ENCODE assay signal across 22 cellular contexts in genomic region chr18:55165399-55166125, GRCh38.
A peak's percentile ranks its signal among the peaks of the same experiment; 100 is the strongest.
DNase-seq lines count a peak whose midpoint lies in the region; ATAC-seq, FAIRE-seq and TF ChIP-seq lines count a peak whose summit lies in the region.
"Had no signal": no experiment of that assay in that cellular context is flagged by ENCODE, and none has a peak within 500 bp of the region (broad histone marks: within the 10 kb centered on the region; RNA-seq: fewer than 3 reads in every experiment).

No MANE protein-coding gene starts in this region.

- peaks cover 0 to 2% of the 10 kb centered on the region in 2 experiments; a peak in 1 of 4 replicates for H3K27me3 ChIP-seq in GM12878 (replicated peaks in 1 of 2; ENCODE audit: control insufficient read depth in 2 of 2, insufficient read depth in 2 of 2, low read length in 1 of 2)
- H3K27me3 ChIP-seq in mammary epithelial cell (ENCODE audit: insufficient read depth, low read length): no peaks in the 10 kb centered on the region
- H3K27me3 ChIP-seq: Peyer's patch had no signal

- no peak for TF ChIP-seq CTCF in GM12878 (IDR thresholded peaks at IDR 0.05 in 2 of 3, conservative IDR thresholded peaks at IDR 0.05 in 1 of 3; ENCODE audit: control insufficient read depth in 2 of 3, extremely low read depth in 1 of 3, insufficient read depth in 1 of 3, low read depth in 3 of 3, low read length in 3 of 3)
- TF ChIP-seq CTCF in mammary epithelial cell (conservative IDR thresholded peaks at IDR 0.05 in 1 of 2, IDR thresholded peaks at IDR 0.05 in 1 of 2; ENCODE audit: extremely low read depth in 1 of 2, insufficient read depth in 1 of 2, low read depth in 1 of 2, low read length in 2 of 2): no peak
- no peak for TF ChIP-seq CTCF in omental fat pad (IDR thresholded peaks at IDR 0.05)

- H2AFZ ChIP-seq in GM12878 (ENCODE audit: control insufficient read depth, low read depth, low read length) (no peak overlapping the region), mammary epithelial cell (ENCODE audit: low read depth, low read length) (no peak overlapping the region)

- SMC1A ChIA-PET in GM12878 (lab: Charles Lee; ENCODE audit: uncharacterized antibody, unreplicated experiment): no interaction called here

- TF ChIP-seq RAD21 in GM12878 (IDR thresholded peaks at IDR 0.05; ENCODE audit: insufficient read depth, low read depth, low read length): no peak

- 34% methylated on average over 5 of the region's 5 CpGs for WGBS in GM12878 (ENCODE audit: insufficient coverage, insufficient replicate concordance, low lambda C conversion rate, missing lambda C conversion rate)
- WGBS in mammary epithelial cell (ENCODE audit: low coverage, missing lambda C conversion rate): 41% methylated on average over 5 of the region's 5 CpGs

- BruUV-seq in GM12878 (replicated peaks; lab: Mats Ljungman, UMichigan): no TSS peak
- no TSS peak for BruUV-seq in mammary epithelial cell (replicated peaks; lab: Mats Ljungman, UMichigan)

- CTCF ChIA-PET in GM12878 (lab: Yijun Ruan, JAX): interaction anchor here (1.3 kb wide), 1 partner anchor 250 kb away, joined by 4 read pairs; no protein-coding TSS in a partner anchor
- CTCF ChIA-PET in mammary epithelial cell (lab: Charles Lee; ENCODE audit: low non-redundant PET): interaction anchor here (0.6 kb wide), 1 partner anchor 108 kb away, joined by 4 read pairs; no protein-coding TSS in a partner anchor

- TF ChIP-seq EP300 in GM12878 (IDR thresholded peaks at IDR 0.05; ENCODE audit: borderline replicate concordance in 1 of 2, control insufficient read depth in 1 of 2, low read depth in 2 of 2, low read length in 2 of 2): no peak

- peak; percentile 44 for ATAC-seq in GM19463 (IDR thresholded peaks at IDR 0.05; ENCODE audit: unreplicated experiment)
- peak; percentile 74 for ATAC-seq in HG02852 (IDR thresholded peaks at IDR 0.05; ENCODE audit: unreplicated experiment)
- peak; percentile 31; the same call in 2 of the 3 replicates for ATAC-seq in GM12878
- no peak for ATAC-seq in omental fat pad (ENCODE audit: low FRiP score)
- ATAC-seq in HG03571 (IDR thresholded peaks at IDR 0.05; ENCODE audit: unreplicated experiment): no peak
- ATAC-seq: T-cell had no signal

- no peak for TF ChIP-seq POLR2A in GM12878 (IDR thresholded peaks at IDR 0.05; ENCODE audit: low read depth, low read length)

- dilution Hi-C loops in mammary epithelial cell (cut with HindIII; ENCODE audit: low sequenced_read_pairs): no loop called here

- no peaks in the 10 kb centered on the region; the same call in 2 of the 3 replicates for H3K9me3 ChIP-seq in GM12878 (replicated peaks; ENCODE audit: control insufficient read depth, insufficient read depth, low read length)
- no peaks in the 10 kb centered on the region for H3K9me3 ChIP-seq in mammary epithelial cell (replicated peaks; ENCODE audit: insufficient read depth, low read length)
- H3K9me3 ChIP-seq: Peyer's patch had no signal

- H3K79me2 ChIP-seq in GM12878 (ENCODE audit: control insufficient read depth, insufficient read depth, low read length) (no peaks in the 10 kb centered on the region), mammary epithelial cell (ENCODE audit: insufficient read depth, low read length) (no peaks in the 10 kb centered on the region)

- H3K4me1 ChIP-seq in GM12878 (ENCODE audit: control insufficient read depth, insufficient read depth, low read length): no peaks in the 10 kb centered on the region
- no peaks in the 10 kb centered on the region for H3K4me1 ChIP-seq in mammary epithelial cell (ENCODE audit: insufficient read depth, low read length)
- H3K4me1 ChIP-seq: Peyer's patch had no signal

- in situ Hi-C loops in GM12878 (cut with MboI) (no loop called here), mammary epithelial cell (cut with MboI; ENCODE audit: low sequenced_read_pairs in 2 of 2) (no loop called here)

- H3K36me3 ChIP-seq in GM12878 (ENCODE audit: control insufficient read depth in 2 of 2, insufficient read depth in 2 of 2, low read length in 1 of 2): no peaks in the 10 kb centered on the region
- no peaks in the 10 kb centered on the region for H3K36me3 ChIP-seq in mammary epithelial cell (ENCODE audit: insufficient read depth, low read length)
- H3K36me3 ChIP-seq: Peyer's patch had no signal

- POLR2A ChIA-PET in GM12878 (lab: Charles Lee): no interaction called here

- no peak for FAIRE-seq in GM12878 (lab: Jason Lieb, UNC)
- FAIRE-seq: A204.1, G401.6, GM18507, GM19239, H54 had no signal

- H3K4me3 ChIP-seq in GM12878: no peak overlapping the region
- H3K4me3 ChIP-seq in mammary epithelial cell (replicated peaks in 1 of 3; ENCODE audit: insufficient read depth in 1 of 3, low read depth in 2 of 3, low read length in 3 of 3): no peak overlapping the region
- H3K4me3 ChIP-seq: Peyer's patch had no signal

- no peak overlapping the region for H3K4me2 ChIP-seq in GM12878 (ENCODE audit: control insufficient read depth, insufficient read depth)
- no peak overlapping the region for H3K4me2 ChIP-seq in mammary epithelial cell (ENCODE audit: insufficient read depth, low read depth, low read length)

- H4K20me1 ChIP-seq in GM12878 (ENCODE audit: control insufficient read depth, insufficient read depth) (no peaks in the 10 kb centered on the region), mammary epithelial cell (ENCODE audit: insufficient read depth, low read length) (no peaks in the 10 kb centered on the region)

- H3K9ac ChIP-seq in GM12878 (ENCODE audit: control insufficient read depth, insufficient read depth, low read length): no peak overlapping the region
- no peak overlapping the region for H3K9ac ChIP-seq in mammary epithelial cell (ENCODE audit: insufficient read depth, low read length)

- H3K27ac ChIP-seq in GM12878 (ENCODE audit: control insufficient read depth, insufficient read depth): no peak overlapping the region
- no peak overlapping the region for H3K27ac ChIP-seq in mammary epithelial cell (ENCODE audit: insufficient read depth, low read depth, low read length)
- H3K27ac ChIP-seq: C4-2B, Peyer's patch had no signal

- no peak for DNase-seq in GM12878 (ENCODE audit: low read depth, low spot score)
- DNase-seq in putamen (ENCODE audit: low spot score): peak; percentile 60
- no peak for DNase-seq in mammary epithelial cell
- DNase-seq in omental fat pad (ENCODE audit: low spot score): no peak
- DNase-seq: CD8-positive, alpha-beta memory T cell; Kasumi-1; NCI-H1048; NCI-H1436; NCI-H187 treated with DMSO at 0.1 percent for 48 hours; NCI-H524 treated with DMSO at 0.1 percent for 48 hours; NCI-H82; Peyer's patch; T-cell had no signal

- RAD21 ChIA-PET in GM12878 (lab: Charles Lee; ENCODE audit: unreplicated experiment): no interaction called here

- intact Hi-C loops in GM12878 (cut with micrococcal nuclease; ENCODE audit: unreplicated experiment) (no loop called here), mammary epithelial cell (cut with micrococcal nuclease) (no loop called here)

TF ChIP-seq in GM12878, 131 proteins besides CTCF, POLR2A, EP300 and RAD21:
- no peak for TF ChIP-seq TBL1XR1 (IDR thresholded peaks at IDR 0.05; ENCODE audit: low read depth, low read length)
- TF ChIP-seq SREBF1 (IDR thresholded peaks at IDR 0.05; ENCODE audit: low read length): no peak
- TF ChIP-seq RBBP5 (conservative IDR thresholded peaks at IDR 0.05): no peak
- no peak for TF ChIP-seq TAF1 (IDR thresholded peaks at IDR 0.05; ENCODE audit: borderline replicate concordance, low read depth, low read length)
- TF ChIP-seq LARP7 (IDR thresholded peaks at IDR 0.05): no peak
- no peak for TF ChIP-seq ZNF217 (IDR thresholded peaks at IDR 0.05)
- no peak for TF ChIP-seq SP1 (IDR thresholded peaks at IDR 0.05; ENCODE audit: low read depth, low read length)
- no peak for TF ChIP-seq KLF5 (IDR thresholded peaks at IDR 0.05; ENCODE audit: partially characterized antibody)
- TF ChIP-seq SIX5 (IDR thresholded peaks at IDR 0.05; ENCODE audit: low read depth, low read length, severe bottlenecking): no peak
- no peak for TF ChIP-seq MTA3 (IDR thresholded peaks at IDR 0.05; ENCODE audit: borderline replicate concordance, low read length)
- no peak for TF ChIP-seq SMAD5 (IDR thresholded peaks at IDR 0.05; ENCODE audit: low read depth)
- TF ChIP-seq MEF2B (IDR thresholded peaks at IDR 0.05; ENCODE audit: partially characterized antibody, poor library complexity, severe bottlenecking): no peak
- TF ChIP-seq, protein P1, sequence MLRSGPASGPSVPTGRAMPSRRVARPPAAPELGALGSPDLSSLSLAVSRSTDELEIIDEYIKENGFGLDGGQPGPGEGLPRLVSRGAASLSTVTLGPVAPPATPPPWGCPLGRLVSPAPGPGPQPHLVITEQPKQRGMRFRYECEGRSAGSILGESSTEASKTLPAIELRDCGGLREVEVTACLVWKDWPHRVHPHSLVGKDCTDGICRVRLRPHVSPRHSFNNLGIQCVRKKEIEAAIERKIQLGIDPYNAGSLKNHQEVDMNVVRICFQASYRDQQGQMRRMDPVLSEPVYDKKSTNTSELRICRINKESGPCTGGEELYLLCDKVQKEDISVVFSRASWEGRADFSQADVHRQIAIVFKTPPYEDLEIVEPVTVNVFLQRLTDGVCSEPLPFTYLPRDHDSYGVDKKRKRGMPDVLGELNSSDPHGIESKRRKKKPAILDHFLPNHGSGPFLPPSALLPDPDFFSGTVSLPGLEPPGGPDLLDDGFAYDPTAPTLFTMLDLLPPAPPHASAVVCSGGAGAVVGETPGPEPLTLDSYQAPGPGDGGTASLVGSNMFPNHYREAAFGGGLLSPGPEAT (IDR thresholded peaks at IDR 0.05; ENCODE audit: low read depth): no peak
- TF ChIP-seq NBN (IDR thresholded peaks at IDR 0.05): no peak
- TF ChIP-seq POU2F2 (IDR thresholded peaks at IDR 0.05; ENCODE audit: borderline replicate concordance, low read depth, low read length): no peak
- TF ChIP-seq, protein P2, sequence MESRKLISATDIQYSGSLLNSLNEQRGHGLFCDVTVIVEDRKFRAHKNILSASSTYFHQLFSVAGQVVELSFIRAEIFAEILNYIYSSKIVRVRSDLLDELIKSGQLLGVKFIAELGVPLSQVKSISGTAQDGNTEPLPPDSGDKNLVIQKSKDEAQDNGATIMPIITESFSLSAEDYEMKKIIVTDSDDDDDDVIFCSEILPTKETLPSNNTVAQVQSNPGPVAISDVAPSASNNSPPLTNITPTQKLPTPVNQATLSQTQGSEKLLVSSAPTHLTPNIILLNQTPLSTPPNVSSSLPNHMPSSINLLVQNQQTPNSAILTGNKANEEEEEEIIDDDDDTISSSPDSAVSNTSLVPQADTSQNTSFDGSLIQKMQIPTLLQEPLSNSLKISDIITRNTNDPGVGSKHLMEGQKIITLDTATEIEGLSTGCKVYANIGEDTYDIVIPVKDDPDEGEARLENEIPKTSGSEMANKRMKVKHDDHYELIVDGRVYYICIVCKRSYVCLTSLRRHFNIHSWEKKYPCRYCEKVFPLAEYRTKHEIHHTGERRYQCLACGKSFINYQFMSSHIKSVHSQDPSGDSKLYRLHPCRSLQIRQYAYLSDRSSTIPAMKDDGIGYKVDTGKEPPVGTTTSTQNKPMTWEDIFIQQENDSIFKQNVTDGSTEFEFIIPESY (IDR thresholded peaks at IDR 0.05): no peak
TF ChIP-seq in GM12878: peak in this region for 0.

Comparison
In these comparisons a context has a peak if more than half of its experiments do, and no peak if none do; other contexts are left out.
1. ATAC-seq: peak in GM19463 (single experiment), HG02852 (single experiment) and GM12878 (single experiment); none in omental fat pad (single experiment) and HG03571 (single experiment).